In genomic region chr4:54659213-54660144, GRCh38 we compare ENCODE assay signal across 7 cellular contexts. TPM values are rescaled to one million over a fixed set of nuclear protein-coding genes. Genes with fewer than 3 reads are reported as not detected.
DNase-seq lines count a peak whose midpoint lies in the region; ATAC-seq and TF ChIP-seq lines count a peak whose summit lies in the region.

No MANE protein-coding gene starts in this region.

- H3K4me3 Mint-ChIP-seq in neural crest cell, result peak overlapping the region; percentile 94

- no peak overlapping the region for H3K27ac Mint-ChIP-seq in neural crest cell (ENCODE audit: unreplicated experiment)

- H3K4me1 ChIP-seq in esophagus squamous epithelium, result peaks cover 14 to 55% (median 24%) of the 10 kb centered on the region in 3 donors

- peak overlapping the region in 3 of 4 donors; percentile 49 to 63 (median 57) for H3K27ac ChIP-seq in esophagus squamous epithelium

- H3K27me3 ChIP-seq in esophagus squamous epithelium, result peaks cover 0 to 75% (median 7%) of the 10 kb centered on the region in 4 donors

- H3K36me3 ChIP-seq in esophagus squamous epithelium, result no peaks in the 10 kb centered on the region

- peaks cover 26% of the 10 kb centered on the region for H3K4me1 Mint-ChIP-seq in neural crest cell

- DNase-seq in GM13977 (ENCODE audit: low spot score) (peak; percentile 25), RPMI7951 (ENCODE audit: low read depth) (peak; percentile 5), esophagus squamous epithelium (lab: John Stamatoyannopoulos, UW) (no peak), neural crest cell (ENCODE audit: low read depth, low spot score) (no peak), NCI-H526 treated with DMSO at 0.1 percent for 48 hours (lab: John Stamatoyannopoulos, UW) (no peak), HCEC 1CT (no peak)

- no peaks in the 10 kb centered on the region for H3K36me3 Mint-ChIP-seq in neural crest cell (ENCODE audit: low read depth)

- in situ Hi-C loops in GM13977 (cut with MboI; ENCODE audit: low pct_unique_long_range_greater_than_20kb, low sequenced_read_pairs, unreplicated experiment), result no loop called here

- no peak for ATAC-seq in HG03196 (IDR thresholded peaks at IDR 0.05; ENCODE audit: unreplicated experiment)

- no peaks in the 10 kb centered on the region for H3K9me3 Mint-ChIP-seq in neural crest cell

- TF ChIP-seq POLR2A in esophagus squamous epithelium (IDR thresholded peaks at IDR 0.05), result no peak

- H3K27me3 Mint-ChIP-seq in neural crest cell (ENCODE audit: low read depth), result peaks cover 49% of the 10 kb centered on the region

- peak overlapping the region; percentile 42 to 68 (median 58) for H3K4me3 ChIP-seq in esophagus squamous epithelium

- 2% methylated on average over 21 of the region's 23 CpGs for WGBS in esophagus squamous epithelium, 2 donors

- intact Hi-C loops in esophagus squamous epithelium (cut with DNase I), result no loop called here

- no peaks in the 10 kb centered on the region for H3K9me3 ChIP-seq in esophagus squamous epithelium

- TF ChIP-seq CTCF in GM13977 (IDR thresholded peaks at IDR 0.05; ENCODE audit: extremely low read depth, insufficient read depth, missing control alignments) (no peak), esophagus squamous epithelium (IDR thresholded peaks at IDR 0.05) (no peak), neural crest cell (conservative IDR thresholded peaks at IDR 0.05) (no peak)

RNA-seq across cellular contexts. Expression of gene KIT, which starts 1.7 kb away (rescaled TPM):
- total RNA-seq in RPMI7951 (2014; rRNA removed; shearing (Covaris generic)), result 0.20 and 0.48 TPM in 2 replicates
- total RNA-seq in esophagus squamous epithelium (10 to 100 TPM in 1 of 4 donors, 1 to 10 TPM in 2, under 1 TPM in 1; 0.61 to 36.8 (median 4.0) TPM), neural crest cell (14.5 and 18.7 TPM in 2 replicates)

Comparison
In these comparisons a context has a peak if more than half of its experiments do, and no peak if none do; other contexts are left out.
1. DNase-seq: peak in GM13977 (single experiment) and RPMI7951 (single experiment); none in esophagus squamous epithelium (single experiment), neural crest cell (single experiment), NCI-H526 treated with DMSO at 0.1 percent for 48 hours (single experiment) and HCEC 1CT (single experiment).